In genomic region chr17:2057130-2057713, GRCh38 we compare ENCODE assay signal across 13 cellular contexts. TPM values are rescaled to one million over a fixed set of nuclear protein-coding genes. Genes with fewer than 3 reads are reported as not detected.
DNase-seq lines count a peak whose midpoint lies in the region; ATAC-seq and TF ChIP-seq lines count a peak whose summit lies in the region.
"Had no signal": no experiment of that assay in that cellular context is flagged by ENCODE, and none has a peak within 500 bp of the region (broad histone marks: within the 10 kb centered on the region; RNA-seq: fewer than 3 reads in every experiment).

No MANE protein-coding gene starts in this region.

- no peaks in the 10 kb centered on the region for H3K9me3 Mint-ChIP-seq in CD4-positive, alpha-beta memory T cell

- intact Hi-C loops in esophagus muscularis mucosa (cut with DNase I) (loop anchor here (5.0 kb wide), 1 partner anchor 120 kb away; no protein-coding TSS in a partner anchor), ovary (cut with DNase I) (loop anchor here (2.0 to 5.0 kb wide), 3 partner anchors 120 to 225 kb away; no protein-coding TSS in a partner anchor), PC-3 (cut with micrococcal nuclease) (no loop called here), aorta (cut with DNase I) (loop anchor here in 1 of 2 donors (5.0 kb wide), 1 partner anchor 295 kb away; no protein-coding TSS in a partner anchor)
- intact Hi-C loops in CD4-positive, alpha-beta memory T cell (cut with micrococcal nuclease), result no loop called here

- no peaks in the 10 kb centered on the region for H3K9me2 ChIP-seq in PC-3 (replicated peaks; ENCODE audit: low read length)

- H4K20me1 ChIP-seq in PC-3 (ENCODE audit: low read length), result no peaks in the 10 kb centered on the region

- TF ChIP-seq EP300 in esophagus muscularis mucosa (IDR thresholded peaks at IDR 0.05) (no peak), ovary (IDR thresholded peaks at IDR 0.05) (no peak)

- H3K36me3 ChIP-seq in ACC112 (ENCODE audit: insufficient read depth, low read length) (peaks cover 4% of the 10 kb centered on the region; the same call in 1 of the 2 replicates), esophagus muscularis mucosa (peaks cover 3 to 26% (median 17%) of the 10 kb centered on the region in 4 donors), ovary (no peaks in the 10 kb centered on the region), PC-3 (ENCODE audit: low read depth, low read length) (no peaks in the 10 kb centered on the region), aorta (ENCODE audit: control insufficient read depth in 1 of 2, insufficient read depth in 2 of 2, low read length in 1 of 2) (no peaks in the 10 kb centered on the region)
- no peaks in the 10 kb centered on the region for H3K36me3 ChIP-seq in CD4-positive, alpha-beta memory T cell (ENCODE audit: insufficient read depth, low read length)
- H3K36me3 ChIP-seq: SJCRH30 had no signal

- H3K27me3 Mint-ChIP-seq in CD4-positive, alpha-beta memory T cell, result no peaks in the 10 kb centered on the region

- DNase-seq in HFF-Myc (ENCODE audit: extremely low read depth, low read depth) (no peak), esophagus muscularis mucosa (ENCODE audit: extremely low spot score) (no peak), ovary (peak in 3 of 5 donors; percentile 37 to 62 (median 54)), PC-3 (no peak), aorta (no peak)
- DNase-seq in CD4-positive, alpha-beta memory T cell, result no peak
- DNase-seq: amygdala, C1 segment of cervical spinal cord, mammary epithelial cell, NCI-H446 treated with DMSO at 0.1 percent for 48 hours, SJCRH30 had no signal

- no peak overlapping the region for H3K4me2 ChIP-seq in PC-3 (ENCODE audit: low read length)

- POLR2A ChIA-PET in PC-3 (lab: Charles Lee; ENCODE audit: unreplicated experiment), result no interaction called here
- POLR2A ChIA-PET in CD4-positive, alpha-beta memory T cell (lab: Charles Lee; ENCODE audit: partially characterized antibody), result interaction anchor here (1.1 to 6.8 kb wide), 14 partner anchors 8 to 246 kb away, joined by 3 to 75 read pairs (median 11); partner anchors contain the start of genes OVCA2, SMG6 and SRR

- TF ChIP-seq POLR2A in esophagus muscularis mucosa (IDR thresholded peaks at IDR 0.05; ENCODE audit: low read depth) (no peak), ovary (IDR thresholded peaks at IDR 0.05) (no peak)

- no peak overlapping the region for H3K27ac Mint-ChIP-seq in CD4-positive, alpha-beta memory T cell

- no peak overlapping the region for H3K4me3 Mint-ChIP-seq in CD4-positive, alpha-beta memory T cell

- no peak overlapping the region for H3K9ac ChIP-seq in PC-3 (ENCODE audit: low read length)

- 55% methylated on average over 16 of the region's 81 CpGs for WGBS in esophagus muscularis mucosa
- WGBS in ovary, 3 donors, result 10 to 24% (median 16%) methylated on average over 68 to 81 of the region's 81 CpGs
- WGBS in aorta, 2 donors, result 81 to 84% methylated on average over 75 to 81 of the region's 81 CpGs

- H3K4me1 ChIP-seq in ACC112 (ENCODE audit: control insufficient read depth, insufficient read depth, low read length, unreplicated experiment) (peaks cover 5% of the 10 kb centered on the region), esophagus muscularis mucosa (peaks cover 62 to 93% (median 89%) of the 10 kb centered on the region in 4 donors), ovary (ENCODE audit: insufficient read depth) (peaks cover 16% of the 10 kb centered on the region), PC-3 (ENCODE audit: insufficient read depth, low read length) (peaks cover 7% of the 10 kb centered on the region), aorta (ENCODE audit: control insufficient read depth in 1 of 2, insufficient read depth in 2 of 2, low read length in 2 of 2) (no peaks in the 10 kb centered on the region)
- H3K4me1 ChIP-seq in CD4-positive, alpha-beta memory T cell (ENCODE audit: insufficient read depth, low read length), result peaks cover 21% of the 10 kb centered on the region
- H3K4me1 ChIP-seq: SJCRH30 had no signal

- peak overlapping the region; percentile 79 for H3K4me3 ChIP-seq in ACC112 (ENCODE audit: low read depth, low read length)
- peak overlapping the region; percentile 81 for H3K4me3 ChIP-seq in HFF-Myc (replicated peaks; ENCODE audit: low read depth, low read length)
- peak overlapping the region; percentile 66 to 84 (median 72) for H3K4me3 ChIP-seq in esophagus muscularis mucosa
- peak overlapping the region; percentile 41 for H3K4me3 ChIP-seq in ovary
- no peak overlapping the region for H3K4me3 ChIP-seq in PC-3 (ENCODE audit: low read length)
- H3K4me3 ChIP-seq in CD4-positive, alpha-beta memory T cell (ENCODE audit: low read length in 2 of 2), result no peak overlapping the region
- H3K4me3 ChIP-seq in aorta (ENCODE audit: low read length in 2 of 2), result no peak overlapping the region
- H3K4me3 ChIP-seq: SJCRH30 had no signal

- H3K36me3 Mint-ChIP-seq in CD4-positive, alpha-beta memory T cell, result peaks cover 12 to 17% of the 10 kb centered on the region in 2 donors

- CTCF ChIA-PET in PC-3 (lab: Charles Lee), result no interaction called here
- CTCF ChIA-PET in CD4-positive, alpha-beta memory T cell (lab: Charles Lee; ENCODE audit: partially characterized antibody), result interaction anchor here (0.8 to 8.6 kb wide), 26 partner anchors 8 to 341 kb away, joined by 3 to 192 read pairs (median 4); no protein-coding TSS in a partner anchor

- H3K27ac ChIP-seq in ACC112 (ENCODE audit: low read depth, low read length) (no peak overlapping the region), esophagus muscularis mucosa (replicated peaks in 1 of 4) (peak overlapping the region; percentile 90 to 97 (median 92)), ovary (peak overlapping the region; percentile 89 to 98), PC-3 (ENCODE audit: low read length) (no peak overlapping the region), aorta (ENCODE audit: low read depth in 1 of 2, low read length in 2 of 2) (no peak overlapping the region)
- no peak overlapping the region for H3K27ac ChIP-seq in CD4-positive, alpha-beta memory T cell (ENCODE audit: low read depth, low read length)
- H3K27ac ChIP-seq: SJCRH30 had no signal

- no peaks in the 10 kb centered on the region for H3K27me3 ChIP-seq in ACC112 (ENCODE audit: insufficient read depth, low read length)
- H3K27me3 ChIP-seq in esophagus muscularis mucosa, result peaks cover 0 to 27% (median 0%) of the 10 kb centered on the region in 4 donors
- H3K27me3 ChIP-seq in ovary, result no peaks in the 10 kb centered on the region
- no peaks in the 10 kb centered on the region for H3K27me3 ChIP-seq in PC-3 (ENCODE audit: low read length)
- no peaks in the 10 kb centered on the region for H3K27me3 ChIP-seq in CD4-positive, alpha-beta memory T cell (ENCODE audit: insufficient read depth, low read length)
- no peaks in the 10 kb centered on the region for H3K27me3 ChIP-seq in aorta (ENCODE audit: control insufficient read depth in 1 of 2, insufficient read depth in 2 of 2, low read length in 1 of 2)
- H3K27me3 ChIP-seq: SJCRH30 had no signal

- no TSS peak for BruUV-seq in PC-3 (replicated peaks; lab: Mats Ljungman, UMichigan)

- no peak overlapping the region for H2AFZ ChIP-seq in ACC112 (ENCODE audit: low read length, unreplicated experiment)
- no peak overlapping the region for H2AFZ ChIP-seq in PC-3 (ENCODE audit: low read length)

- TF ChIP-seq CTCF in HFF-Myc (IDR thresholded peaks at IDR 0.05; ENCODE audit: low read depth, low read length, missing control alignments), result no peak
- no peak for TF ChIP-seq CTCF in esophagus muscularis mucosa (IDR thresholded peaks at IDR 0.05)
- TF ChIP-seq CTCF in ovary (IDR thresholded peaks at IDR 0.05), result peak in 1 of 3 donors; percentile 5
- TF ChIP-seq CTCF in PC-3 (conservative IDR thresholded peaks at IDR 0.05; ENCODE audit: low read depth, low read length), result no peak

- peaks cover 7 to 27% (median 17%) of the 10 kb centered on the region in 4 donors for H3K4me1 Mint-ChIP-seq in CD4-positive, alpha-beta memory T cell

- H3K79me2 ChIP-seq in ACC112 (ENCODE audit: control insufficient read depth, insufficient read depth, low read length, unreplicated experiment) (peaks cover 14% of the 10 kb centered on the region), PC-3 (ENCODE audit: low read length) (no peaks in the 10 kb centered on the region)

- ATAC-seq in PC-3 (no peak), esophagus mucosa (no peak), aorta (ENCODE audit: low FRiP score) (no peak)

- H3K9me3 ChIP-seq in esophagus muscularis mucosa (no peaks in the 10 kb centered on the region), ovary (no peaks in the 10 kb centered on the region), PC-3 (ENCODE audit: low read length) (no peaks in the 10 kb centered on the region), aorta (ENCODE audit: control insufficient read depth, low read length) (no peaks in the 10 kb centered on the region)
- no peaks in the 10 kb centered on the region for H3K9me3 ChIP-seq in CD4-positive, alpha-beta memory T cell (ENCODE audit: control insufficient read depth in 1 of 2, low read length in 2 of 2)
- H3K9me3 ChIP-seq: SJCRH30 had no signal

- H3F3A ChIP-seq in PC-3 (ENCODE audit: low read length, unreplicated experiment), result no peaks in the 10 kb centered on the region

RNA-seq across cellular contexts. Expression of gene HIC1, which starts 2.3 kb away (rescaled TPM):
- total RNA-seq in esophagus muscularis mucosa, result 10 to 100 TPM; 48.6 to 86.4 (median 54.9) TPM
- total RNA-seq in ovary, result 100 to 1,000 TPM in 1 of 7 donors, 10 to 100 TPM in 6; 35.0 to 108 (median 68.0) TPM
- polyA plus RNA-seq in ovary, result 10 to 100 TPM in 1 of 2 donors, 1 to 10 TPM in 1; 3.9 to 16.3 TPM
- 2.0 and 4.4 TPM in 2 replicates for total RNA-seq in PC-3 (2014; rRNA removed)
- 2.3 TPM for total RNA-seq in esophagus mucosa
- 1 to 10 TPM; 4.9 to 5.2 TPM for total RNA-seq in CD4-positive, alpha-beta memory T cell
- 1 to 10 TPM in 1 of 2 donors, under 1 TPM in 1; 0.39 to 1.6 TPM for polyA plus RNA-seq in CD4-positive, alpha-beta memory T cell
- total RNA-seq in aorta, result 10 to 100 TPM; 27.2 to 69.2 TPM
- 1 to 10 TPM; 1.1 to 2.1 TPM for polyA plus RNA-seq in aorta

RNA-seq across cellular contexts. Expression of gene OVCA2, which starts 15.4 kb away (rescaled TPM):
- total RNA-seq in esophagus muscularis mucosa (10 to 100 TPM; 34.9 to 38.9 (median 38.0) TPM), ovary (10 to 100 TPM; 19.1 to 26.4 (median 21.2) TPM), PC-3 (2014; rRNA removed) (45.7 and 58.6 TPM in 2 replicates), esophagus mucosa (32.3 TPM), aorta (10 to 100 TPM; 14.2 to 19.8 TPM)
- polyA plus RNA-seq in ovary (10 to 100 TPM; 13.2 to 28.3 TPM), aorta (10 to 100 TPM; 20.3 to 54.0 TPM)
- total RNA-seq in CD4-positive, alpha-beta memory T cell, result 10 to 100 TPM; 27.9 to 36.7 TPM
- polyA plus RNA-seq in CD4-positive, alpha-beta memory T cell, result 10 to 100 TPM; 49.6 to 90.3 TPM

RNA-seq across cellular contexts. Expression of gene DPH1, which starts 27.3 kb away (rescaled TPM):
- total RNA-seq in esophagus muscularis mucosa (10 to 100 TPM; 27.4 to 41.8 (median 38.3) TPM), ovary (10 to 100 TPM; 42.4 to 77.7 (median 46.0) TPM), PC-3 (2014; rRNA removed) (47.9 and 57.4 TPM in 2 replicates), esophagus mucosa (29.1 TPM), aorta (10 to 100 TPM; 26.1 to 38.8 TPM)
- polyA plus RNA-seq in ovary (10 to 100 TPM; 27.5 to 47.2 TPM), aorta (10 to 100 TPM in 1 of 2 donors, 1 to 10 TPM in 1; 6.3 to 62.9 TPM)
- total RNA-seq in CD4-positive, alpha-beta memory T cell, result 10 to 100 TPM; 76.6 to 95.8 TPM
- polyA plus RNA-seq in CD4-positive, alpha-beta memory T cell, result 10 to 100 TPM; 30.8 to 39.8 TPM

RNA-seq across cellular contexts. Expression of gene RTN4RL1, which starts 32.1 kb away (rescaled TPM):
- total RNA-seq in esophagus muscularis mucosa (under 1 TPM; 0.50 to 0.86 (median 0.67) TPM), ovary (1 to 10 TPM in 5 of 7 donors, under 1 TPM in 1, not detected in 1; 0.92 to 4.1 (median 1.9) TPM), PC-3 (2014; rRNA removed) (6.9 and 7.9 TPM in 2 replicates), esophagus mucosa (1.2 TPM), aorta (1 to 10 TPM; 2.6 to 5.2 TPM)
- polyA plus RNA-seq in ovary (under 1 TPM; 0.30 to 0.42 TPM), aorta (1 to 10 TPM in 1 of 2 donors, under 1 TPM in 1; 0.25 to 1.8 TPM)
- under 1 TPM; 0.30 to 0.47 TPM for total RNA-seq in CD4-positive, alpha-beta memory T cell
- 1 to 10 TPM in 1 of 2 donors, under 1 TPM in 1; 0.27 to 2.0 TPM for polyA plus RNA-seq in CD4-positive, alpha-beta memory T cell

Comparison
In these comparisons a context has a peak if more than half of its experiments do, and no peak if none do; other contexts are left out.
1. H3K27ac ChIP-seq: peak in esophagus muscularis mucosa (4 of 4) and ovary (2 of 2); none in ACC112 (single experiment), PC-3 (single experiment), CD4-positive, alpha-beta memory T cell (single experiment) and aorta (0 of 2).
2. H3K4me3 ChIP-seq: peak in ACC112 (single experiment), HFF-Myc (single experiment), esophagus muscularis mucosa (4 of 4) and ovary (single experiment); none in PC-3 (single experiment), CD4-positive, alpha-beta memory T cell (0 of 2) and aorta (0 of 2).
3. DNase-seq: peak in ovary (3 of 5); none in HFF-Myc (single experiment), esophagus muscularis mucosa (single experiment), PC-3 (single experiment), CD4-positive, alpha-beta memory T cell (0 of 5) and aorta (0 of 2).
4. intact Hi-C loops: an anchor here in esophagus muscularis mucosa (5.0 kb wide) and ovary (2.0 to 5.0 kb wide); none called in PC-3 and CD4-positive, alpha-beta memory T cell.